Comparison of ENCODE assay signal across 27 cellular contexts in genomic region chr5:145162641-145163040, GRCh38.
"Had no signal": no experiment of that assay in that cellular context is flagged by ENCODE, and none has a peak within 500 bp of the region (broad histone marks: within the 10 kb centered on the region; RNA-seq: fewer than 3 reads in every experiment).

No MANE protein-coding gene starts in this region.

- H3K9me3 ChIP-seq: colonic mucosa, esophagus squamous epithelium, mucosa of descending colon, pancreas, right atrium auricular region, sigmoid colon, spleen, thoracic aorta, tibial nerve, upper lobe of right lung, uterus had no signal

- H3K4me3 ChIP-seq: colonic mucosa, esophagus squamous epithelium, lung, mucosa of descending colon, pancreas, right atrium auricular region, sigmoid colon, spleen, thoracic aorta, tibial nerve, upper lobe of right lung, uterus had no signal

- H3K4me1 ChIP-seq: colonic mucosa, esophagus squamous epithelium, sigmoid colon, spleen, tibial nerve, upper lobe of right lung, uterus had no signal

- ATAC-seq: left lobe of liver; mucosa of descending colon; natural killer cell treated with Interleukin-12 subunit alpha and Interleukin-12 subunit beta and Interleukin-15 and Interleukin-18, amount 100 ng/mL, for 72 hours; pancreas; stimulated activated memory B cell treated with anti-CD40 and anti-IgM and Interleukin-4, amounts not matched to agents 10 μg/mL and 1 μg/mL and 100 μg/mL, for 72 hours; stimulated activated naive CD8-positive, alpha-beta T cell treated with anti-CD3 and anti-CD28 coated beads, Interleukin-15, Interleukin-2, amounts not matched to agents 100 U/mL and 50 U/mL, for 24 hours; upper lobe of right lung had no signal

- H3K36me3 Mint-ChIP-seq: memory B cell; mesothelial cell of epicardium; naive B cell; natural killer cell treated with Interleukin-12 subunit alpha and Interleukin-12 subunit beta and Interleukin-15 and Interleukin-18, amount 100 ng/mL, for 72 hours; stimulated activated memory B cell treated with anti-CD40 and anti-IgM and Interleukin-4, amounts not matched to agents 10 μg/mL and 1 μg/mL and 100 μg/mL, for 72 hours had no signal

- H3K27ac ChIP-seq: colonic mucosa, esophagus squamous epithelium, neutrophil, pancreas, right atrium auricular region, sigmoid colon, spleen, thoracic aorta, tibial nerve, upper lobe of right lung, uterus had no signal

- H3K27me3 Mint-ChIP-seq: dendritic cell treated with granulocyte-macrophage colony-stimulating factor and Interleukin-4, amounts not matched to agents 40 ng/mL and 50 ng/mL, for 4 days; memory B cell; naive B cell; natural killer cell treated with Interleukin-12 subunit alpha and Interleukin-12 subunit beta and Interleukin-15 and Interleukin-18, amount 100 ng/mL, for 72 hours; stimulated activated memory B cell treated with anti-CD40 and anti-IgM and Interleukin-4, amounts not matched to agents 10 μg/mL and 1 μg/mL and 100 μg/mL, for 72 hours had no signal

- H3K27ac Mint-ChIP-seq: dendritic cell treated with granulocyte-macrophage colony-stimulating factor and Interleukin-4, amounts not matched to agents 40 ng/mL and 50 ng/mL, for 4 days; endodermal cell; memory B cell; mesothelial cell of epicardium; naive B cell; natural killer cell treated with Interleukin-12 subunit alpha and Interleukin-12 subunit beta and Interleukin-15 and Interleukin-18, amount 100 ng/mL, for 72 hours; stimulated activated memory B cell treated with anti-CD40 and anti-IgM and Interleukin-4, amounts not matched to agents 10 μg/mL and 1 μg/mL and 100 μg/mL, for 72 hours had no signal

- H3K36me3 ChIP-seq: colonic mucosa, esophagus squamous epithelium, neutrophil, pancreas, right atrium auricular region, sigmoid colon, spleen, thoracic aorta, tibial nerve, upper lobe of right lung, uterus had no signal

- H3K4me1 Mint-ChIP-seq: memory B cell; naive B cell; stimulated activated memory B cell treated with anti-CD40 and anti-IgM and Interleukin-4, amounts not matched to agents 10 μg/mL and 1 μg/mL and 100 μg/mL, for 72 hours had no signal

- H3K9me3 Mint-ChIP-seq: endodermal cell, mesothelial cell of epicardium had no signal

- H3K27me3 ChIP-seq: colonic mucosa, neutrophil, pancreas, right atrium auricular region, sigmoid colon, spleen, tibial nerve, upper lobe of right lung, uterus had no signal

- DNase-seq: colonic mucosa; effector CD8-positive, alpha-beta T cell; endodermal cell; erythroblast; esophagus squamous epithelium; mucosa of descending colon; naive B cell; pancreas; sigmoid colon; spleen; stimulated activated CD4-positive, alpha-beta T cell treated with anti-CD3 and anti-CD28 coated beads, Interleukin-4, amount 100 ng/mL, for 4 hours; stimulated activated naive CD8-positive, alpha-beta T cell treated with anti-CD3 and anti-CD28 coated beads, Interleukin-15, Interleukin-2, amounts not matched to agents 100 U/mL and 50 U/mL, for 24 hours; substantia nigra; upper lobe of right lung; uterus had no signal

- H3K4me3 Mint-ChIP-seq: dendritic cell treated with granulocyte-macrophage colony-stimulating factor and Interleukin-4, amounts not matched to agents 40 ng/mL and 50 ng/mL, for 4 days; endodermal cell; memory B cell; mesothelial cell of epicardium; naive B cell; natural killer cell treated with Interleukin-12 subunit alpha and Interleukin-12 subunit beta and Interleukin-15 and Interleukin-18, amount 100 ng/mL, for 72 hours; neural crest cell; stimulated activated memory B cell treated with anti-CD40 and anti-IgM and Interleukin-4, amounts not matched to agents 10 μg/mL and 1 μg/mL and 100 μg/mL, for 72 hours had no signal
